24 cellular contexts compared by ENCODE assay signal in the genomic region with DNA sequence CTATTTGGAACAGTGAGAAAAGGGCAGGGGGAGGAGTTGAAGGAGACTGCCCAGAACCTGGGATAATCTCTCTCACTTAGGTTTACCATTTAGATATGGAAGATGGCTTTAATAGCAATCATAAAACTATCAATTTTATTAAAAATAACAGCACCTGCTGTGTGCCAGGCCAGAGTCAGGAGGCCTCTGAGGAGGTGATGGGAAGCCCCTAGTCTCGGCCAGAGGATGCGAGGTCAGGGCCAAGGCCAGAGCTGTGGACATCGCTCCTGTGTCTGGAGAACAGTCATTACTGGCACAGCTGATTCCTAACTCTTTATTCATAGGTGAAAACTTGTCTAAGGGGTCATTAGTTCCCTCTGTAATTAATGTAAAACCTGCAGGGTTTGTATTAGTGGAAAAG. TPM values are rescaled to one million over a fixed set of nuclear protein-coding genes. Genes with fewer than 3 reads are reported as not detected.
DNase-seq lines count a peak whose midpoint lies in the region; ATAC-seq and TF ChIP-seq lines count a peak whose summit lies in the region.
"Had no signal": no experiment of that assay in that cellular context is flagged by ENCODE, and none has a peak within 500 bp of the region (broad histone marks: within the 10 kb centered on the region; RNA-seq: fewer than 3 reads in every experiment).

No MANE protein-coding gene starts in this region.

- H3K27ac ChIP-seq in thyroid gland, result no peak overlapping the region
- H3K27ac ChIP-seq: PC-9, SJSA1 had no signal

- POLR2A ChIA-PET in activated CD8-positive, alpha-beta T cell treated with anti-CD3 and anti-CD28 coated beads, Interleukin-2, amount 10 ng/mL, durations not matched to agents 7 days and 5 days (lab: Charles Lee), result interaction anchor here (0.9 kb wide), 1 partner anchor 137 kb away, joined by 3 read pairs; the partner anchor contains the start of gene SMC1A
- POLR2A ChIA-PET in activated CD8-positive, alpha-beta T cell treated with anti-CD3 and anti-CD28 coated beads for 36 hours (lab: Charles Lee), result interaction anchor here (0.8 kb wide), 1 partner anchor 89 kb away, joined by 3 read pairs; no protein-coding TSS in a partner anchor

- H3K27me3 Mint-ChIP-seq in activated CD8-positive, alpha-beta T cell treated with anti-CD3 and anti-CD28 coated beads, Interleukin-2, amount 10 ng/mL, durations not matched to agents 7 days and 5 days (ENCODE audit: low read depth), result no peaks in the 10 kb centered on the region
- no peaks in the 10 kb centered on the region for H3K27me3 Mint-ChIP-seq in activated CD8-positive, alpha-beta T cell treated with anti-CD3 and anti-CD28 coated beads for 36 hours
- peaks cover 3% of the 10 kb centered on the region for H3K27me3 Mint-ChIP-seq in HFFc6 (ENCODE audit: insufficient read depth)
- H3K27me3 Mint-ChIP-seq: CD4-positive, alpha-beta memory T cell had no signal

- H3K27me3 ChIP-seq in adipocyte (replicated peaks; ENCODE audit: control insufficient read depth, insufficient read depth, low read length), result peaks cover 25% of the 10 kb centered on the region
- no peaks in the 10 kb centered on the region for H3K27me3 ChIP-seq in thyroid gland
- H3K27me3 ChIP-seq: MG63, SJSA1 had no signal

- H3K4me1 ChIP-seq in adipocyte (ENCODE audit: control insufficient read depth, insufficient read depth, low read length), result peaks cover 41% of the 10 kb centered on the region
- H3K4me1 ChIP-seq in thyroid gland, result peaks cover 6 to 23% of the 10 kb centered on the region in 2 donors

- no peak for ATAC-seq in activated CD8-positive, alpha-beta T cell treated with anti-CD3 and anti-CD28 coated beads, Interleukin-2, amount 10 ng/mL, durations not matched to agents 7 days and 5 days
- no peak for ATAC-seq in activated CD8-positive, alpha-beta T cell treated with anti-CD3 and anti-CD28 coated beads for 36 hours

- TF ChIP-seq CTCF in activated CD8-positive, alpha-beta T cell treated with anti-CD3 and anti-CD28 coated beads for 36 hours (IDR thresholded peaks at IDR 0.05), result no peak
- TF ChIP-seq CTCF in thyroid gland (IDR thresholded peaks at IDR 0.05) (no peak), HFFc6 (IDR thresholded peaks at IDR 0.05) (no peak)

- CTCF ChIA-PET in activated CD8-positive, alpha-beta T cell treated with anti-CD3 and anti-CD28 coated beads, Interleukin-2, amount 10 ng/mL, durations not matched to agents 7 days and 5 days (lab: Charles Lee), result interaction anchor here (0.7 to 1.4 kb wide), 8 partner anchors 8 to 197 kb away, joined by 3 to 7 read pairs (median 4); no protein-coding TSS in a partner anchor
- CTCF ChIA-PET in activated CD8-positive, alpha-beta T cell treated with anti-CD3 and anti-CD28 coated beads for 36 hours (lab: Charles Lee), result interaction anchor here (1.9 to 6.6 kb wide), 3 partner anchors 11 to 26 kb away, joined by 6 to 49 read pairs (median 9); no protein-coding TSS in a partner anchor

- H3K4me1 Mint-ChIP-seq in activated CD8-positive, alpha-beta T cell treated with anti-CD3 and anti-CD28 coated beads, Interleukin-2, amount 10 ng/mL, durations not matched to agents 7 days and 5 days (ENCODE audit: low read depth), result peaks cover 31% of the 10 kb centered on the region
- H3K4me1 Mint-ChIP-seq in activated CD8-positive, alpha-beta T cell treated with anti-CD3 and anti-CD28 coated beads for 36 hours (ENCODE audit: low read depth), result peaks cover 18% of the 10 kb centered on the region
- H3K4me1 Mint-ChIP-seq in HFFc6 (ENCODE audit: low read depth), result peaks cover 40% of the 10 kb centered on the region

- H3K9me3 Mint-ChIP-seq in activated CD8-positive, alpha-beta T cell treated with anti-CD3 and anti-CD28 coated beads, Interleukin-2, amount 10 ng/mL, durations not matched to agents 7 days and 5 days (ENCODE audit: insufficient read depth), result no peaks in the 10 kb centered on the region
- H3K9me3 Mint-ChIP-seq in activated CD8-positive, alpha-beta T cell treated with anti-CD3 and anti-CD28 coated beads for 36 hours, result no peaks in the 10 kb centered on the region
- H3K9me3 Mint-ChIP-seq in HFFc6, result no peaks in the 10 kb centered on the region
- H3K9me3 Mint-ChIP-seq: CD4-positive, alpha-beta memory T cell had no signal

- H3K27ac Mint-ChIP-seq in activated CD8-positive, alpha-beta T cell treated with anti-CD3 and anti-CD28 coated beads, Interleukin-2, amount 10 ng/mL, durations not matched to agents 7 days and 5 days, result peak overlapping the region; percentile 49
- no peak overlapping the region for H3K27ac Mint-ChIP-seq in activated CD8-positive, alpha-beta T cell treated with anti-CD3 and anti-CD28 coated beads for 36 hours
- H3K27ac Mint-ChIP-seq in HFFc6, result no peak overlapping the region

- H3K36me3 ChIP-seq in adipocyte (ENCODE audit: control insufficient read depth, insufficient read depth, low read length, severe bottlenecking), result no peaks in the 10 kb centered on the region
- H3K36me3 ChIP-seq in thyroid gland, result no peaks in the 10 kb centered on the region
- H3K36me3 ChIP-seq: HAP-1, MG63, SJSA1 had no signal

- intact Hi-C loops in activated CD8-positive, alpha-beta T cell treated with anti-CD3 and anti-CD28 coated beads for 36 hours (cut with micrococcal nuclease), result no loop called here
- intact Hi-C loops in thyroid gland (cut with DNase I), result no loop called here

- WGBS in thyroid gland, 2 donors, result 91 to 96% methylated on average over 3 of the region's 3 CpGs

- peak overlapping the region; percentile 45 for H3K9ac ChIP-seq in adipocyte (ENCODE audit: low read length)

- no peaks in the 10 kb centered on the region for H3K36me3 Mint-ChIP-seq in activated CD8-positive, alpha-beta T cell treated with anti-CD3 and anti-CD28 coated beads, Interleukin-2, amount 10 ng/mL, durations not matched to agents 7 days and 5 days (ENCODE audit: low read depth)
- H3K36me3 Mint-ChIP-seq in activated CD8-positive, alpha-beta T cell treated with anti-CD3 and anti-CD28 coated beads for 36 hours (ENCODE audit: low read depth), result no peaks in the 10 kb centered on the region
- no peaks in the 10 kb centered on the region for H3K36me3 Mint-ChIP-seq in HFFc6 (ENCODE audit: low read depth)
- H3K36me3 Mint-ChIP-seq: CD4-positive, alpha-beta memory T cell had no signal

- H3K9me3 ChIP-seq in adipocyte (ENCODE audit: control insufficient read depth, low read length) (no peaks in the 10 kb centered on the region), thyroid gland (no peaks in the 10 kb centered on the region)
- H3K9me3 ChIP-seq: HAP-1, MG63, SJSA1 had no signal

- no peak for TF ChIP-seq POLR2A in thyroid gland (IDR thresholded peaks at IDR 0.05)

- H3K4me3 ChIP-seq in adipocyte (ENCODE audit: low read length) (no peak overlapping the region), thyroid gland (replicated peaks in 1 of 3) (no peak overlapping the region)
- H3K4me3 ChIP-seq: GM12878, HAP-1, MG63, PC-9, SJSA1 had no signal

- DNase-seq in activated CD8-positive, alpha-beta T cell treated with anti-CD3 and anti-CD28 coated beads, Interleukin-2, amount 10 ng/mL, durations not matched to agents 7 days and 5 days, result no peak
- DNase-seq in activated CD8-positive, alpha-beta T cell treated with anti-CD3 and anti-CD28 coated beads for 36 hours, result no peak
- no peak for DNase-seq in adipocyte (ENCODE audit: low read depth)
- DNase-seq in myocyte (ENCODE audit: low read depth), result peak; percentile 24
- no peak for DNase-seq in NCI-H2107 treated with DMSO at 0.1 percent for 48 hours (lab: John Stamatoyannopoulos, UW; ENCODE audit: unreplicated experiment)
- no peak for DNase-seq in thyroid gland
- DNase-seq in HFFc6, result no peak
- DNase-seq: 8988T; CD4-positive, alpha-beta memory T cell; DMS 273 treated with DMSO at 0.1 percent for 48 hours; DMS79; EL; GDM1; GOT3; IMR-90; KG1; MG63; NCI-H2029 treated with DMSO at 0.1 percent for 48 hours; NCI-H526 treated with DMSO at 0.1 percent for 48 hours; PC-9; Right ventricle myocardium superior had no signal

- no peak overlapping the region for H3K4me3 Mint-ChIP-seq in activated CD8-positive, alpha-beta T cell treated with anti-CD3 and anti-CD28 coated beads, Interleukin-2, amount 10 ng/mL, durations not matched to agents 7 days and 5 days
- no peak overlapping the region for H3K4me3 Mint-ChIP-seq in activated CD8-positive, alpha-beta T cell treated with anti-CD3 and anti-CD28 coated beads for 36 hours
- H3K4me3 Mint-ChIP-seq in HFFc6, result no peak overlapping the region
- H3K4me3 Mint-ChIP-seq: CD4-positive, alpha-beta memory T cell had no signal

RNA-seq across cellular contexts. Expression of gene IQSEC2, which starts 4.2 kb away (rescaled TPM):
- not detected for total RNA-seq in activated CD8-positive, alpha-beta T cell treated with anti-CD3 and anti-CD28 coated beads, Interleukin-2, amount 10 ng/mL, durations not matched to agents 7 days and 5 days
- under 1 TPM; 0.05 to 0.07 TPM for total RNA-seq in activated CD8-positive, alpha-beta T cell treated with anti-CD3 and anti-CD28 coated beads for 36 hours
- total RNA-seq in myocyte (9.2 and 12.3 TPM in 2 replicates), thyroid gland (10 to 100 TPM; 14.1 to 23.7 (median 17.2) TPM)
- polyA plus RNA-seq in myocyte (2012), result 40.2 TPM
- total RNA-seq in HFFc6 (2021; fragmentation: NEBNext Ultra II Directional; extraction: Animal tissue kit (Norgen Biotek cat#: 25700)), result 10 to 100 TPM; 16.4 to 22.8 (median 20.0) TPM
